ENCODE assay signal across 11 cellular contexts in genomic region chr3:183560607-183561006, GRCh38. TPM values are rescaled to one million over a fixed set of nuclear protein-coding genes. Genes with fewer than 3 reads are reported as not detected.
DNase-seq lines count a peak whose midpoint lies in the region; ATAC-seq, FAIRE-seq and TF ChIP-seq lines count a peak whose summit lies in the region.
"Had no signal": no experiment of that assay in that cellular context is flagged by ENCODE, and none has a peak within 500 bp of the region (broad histone marks: within the 10 kb centered on the region; RNA-seq: fewer than 3 reads in every experiment).

No MANE protein-coding gene starts in this region.

- no peak overlapping the region for H3K4me3 ChIP-seq in tibial artery

- DNase-seq in DMS53 (lab: John Stamatoyannopoulos, UW) (peak; percentile 19), DMS53 treated with DMSO at 0.1 percent for 48 hours (lab: John Stamatoyannopoulos, UW; ENCODE audit: unreplicated experiment) (no peak), HPDE6-E6E7 (ENCODE audit: extremely low spot score) (peak; percentile 27), WTC11 (ENCODE audit: low spot score) (no peak), memory B cell (ENCODE audit: low spot score in 2 of 2) (peak in 1 of 2 donors; percentile 44), T1000 (lab: John Stamatoyannopoulos, UW) (no peak), tibial artery (no peak), H54 (ENCODE audit: insufficient read length, low spot score) (no peak)
- DNase-seq: activated naive CD4-positive, alpha-beta T cell treated with Interleukin-2 at 50 U/mL for 16 hours; NCI-H524 treated with DMSO at 0.1 percent for 48 hours had no signal

- TF ChIP-seq CTCF in WTC11 (IDR thresholded peaks at IDR 0.05), result no peak
- TF ChIP-seq CTCF in tibial artery (IDR thresholded peaks at IDR 0.05), result no peak

- H3K27me3 ChIP-seq in tibial artery, result no peaks in the 10 kb centered on the region

- H3K36me3 Mint-ChIP-seq in WTC11 (no peaks in the 10 kb centered on the region), memory B cell (no peaks in the 10 kb centered on the region)

- H3K4me3 Mint-ChIP-seq in WTC11 (no peak overlapping the region), memory B cell (no peak overlapping the region)

- no peaks in the 10 kb centered on the region for H3K27me3 Mint-ChIP-seq in WTC11 (ENCODE audit: low read depth)
- no peaks in the 10 kb centered on the region for H3K27me3 Mint-ChIP-seq in memory B cell

- H3K4me1 ChIP-seq in tibial artery, result no peaks in the 10 kb centered on the region

- H3K36me3 ChIP-seq in tibial artery, result no peaks in the 10 kb centered on the region

- H3K27ac Mint-ChIP-seq in WTC11 (no peak overlapping the region), memory B cell (no peak overlapping the region)

- ATAC-seq in WTC11 (peak; percentile 70), memory B cell (ENCODE audit: low read depth) (peak; percentile 62)

- CTCF ChIA-PET in WTC11 (lab: Charles Lee), result interaction anchor here (0.6 to 1.6 kb wide), 17 partner anchors 12 to 376 kb away, joined by 3 to 14 read pairs (median 4); no protein-coding TSS in a partner anchor

- no peaks in the 10 kb centered on the region for H3K9me3 ChIP-seq in tibial artery

- POLR2A ChIA-PET in WTC11 (lab: Charles Lee), result no interaction called here

- TF ChIP-seq POLR2A in H54 (IDR thresholded peaks at IDR 0.05; ENCODE audit: low read depth, low read length), result no peak

- no peak for FAIRE-seq in H54 (lab: Jason Lieb, UNC)

- H3K27ac ChIP-seq in tibial artery, result no peak overlapping the region
- H3K27ac ChIP-seq: 22Rv1 had no signal

- H3K4me1 Mint-ChIP-seq in WTC11 (peaks cover 14% of the 10 kb centered on the region), memory B cell (peaks cover 17% of the 10 kb centered on the region)

- intact Hi-C loops in tibial artery (cut with DNase I; ENCODE audit: low total_unique reads), result no loop called here

- no peaks in the 10 kb centered on the region for H3K9me3 Mint-ChIP-seq in WTC11
- no peaks in the 10 kb centered on the region for H3K9me3 Mint-ChIP-seq in memory B cell

TF ChIP-seq in WTC11, 78 proteins besides CTCF, POLR2A, EP300 and RAD21:
- TF ChIP-seq OVOL2 (CRISPR knock-in tag; IDR thresholded peaks at IDR 0.05; ENCODE audit: borderline replicate concordance) (no peak), NR1H2 (CRISPR knock-in tag; IDR thresholded peaks at IDR 0.05) (no peak), ZNF423 (CRISPR knock-in tag; IDR thresholded peaks at IDR 0.05) (no peak), IRF2 (CRISPR knock-in tag; IDR thresholded peaks at IDR 0.05; ENCODE audit: borderline replicate concordance, low read depth) (no peak), ETV6 (CRISPR knock-in tag; IDR thresholded peaks at IDR 0.05) (no peak), MLX (CRISPR knock-in tag; IDR thresholded peaks at IDR 0.05) (no peak), JUN (CRISPR knock-in tag; IDR thresholded peaks at IDR 0.05) (no peak), NFATC4 (CRISPR knock-in tag; IDR thresholded peaks at IDR 0.05) (no peak), TP53 (CRISPR knock-in tag; IDR thresholded peaks at IDR 0.05) (no peak), ZNF219 (CRISPR knock-in tag; IDR thresholded peaks at IDR 0.05; ENCODE audit: borderline replicate concordance) (no peak)
- TF ChIP-seq, protein P1, sequence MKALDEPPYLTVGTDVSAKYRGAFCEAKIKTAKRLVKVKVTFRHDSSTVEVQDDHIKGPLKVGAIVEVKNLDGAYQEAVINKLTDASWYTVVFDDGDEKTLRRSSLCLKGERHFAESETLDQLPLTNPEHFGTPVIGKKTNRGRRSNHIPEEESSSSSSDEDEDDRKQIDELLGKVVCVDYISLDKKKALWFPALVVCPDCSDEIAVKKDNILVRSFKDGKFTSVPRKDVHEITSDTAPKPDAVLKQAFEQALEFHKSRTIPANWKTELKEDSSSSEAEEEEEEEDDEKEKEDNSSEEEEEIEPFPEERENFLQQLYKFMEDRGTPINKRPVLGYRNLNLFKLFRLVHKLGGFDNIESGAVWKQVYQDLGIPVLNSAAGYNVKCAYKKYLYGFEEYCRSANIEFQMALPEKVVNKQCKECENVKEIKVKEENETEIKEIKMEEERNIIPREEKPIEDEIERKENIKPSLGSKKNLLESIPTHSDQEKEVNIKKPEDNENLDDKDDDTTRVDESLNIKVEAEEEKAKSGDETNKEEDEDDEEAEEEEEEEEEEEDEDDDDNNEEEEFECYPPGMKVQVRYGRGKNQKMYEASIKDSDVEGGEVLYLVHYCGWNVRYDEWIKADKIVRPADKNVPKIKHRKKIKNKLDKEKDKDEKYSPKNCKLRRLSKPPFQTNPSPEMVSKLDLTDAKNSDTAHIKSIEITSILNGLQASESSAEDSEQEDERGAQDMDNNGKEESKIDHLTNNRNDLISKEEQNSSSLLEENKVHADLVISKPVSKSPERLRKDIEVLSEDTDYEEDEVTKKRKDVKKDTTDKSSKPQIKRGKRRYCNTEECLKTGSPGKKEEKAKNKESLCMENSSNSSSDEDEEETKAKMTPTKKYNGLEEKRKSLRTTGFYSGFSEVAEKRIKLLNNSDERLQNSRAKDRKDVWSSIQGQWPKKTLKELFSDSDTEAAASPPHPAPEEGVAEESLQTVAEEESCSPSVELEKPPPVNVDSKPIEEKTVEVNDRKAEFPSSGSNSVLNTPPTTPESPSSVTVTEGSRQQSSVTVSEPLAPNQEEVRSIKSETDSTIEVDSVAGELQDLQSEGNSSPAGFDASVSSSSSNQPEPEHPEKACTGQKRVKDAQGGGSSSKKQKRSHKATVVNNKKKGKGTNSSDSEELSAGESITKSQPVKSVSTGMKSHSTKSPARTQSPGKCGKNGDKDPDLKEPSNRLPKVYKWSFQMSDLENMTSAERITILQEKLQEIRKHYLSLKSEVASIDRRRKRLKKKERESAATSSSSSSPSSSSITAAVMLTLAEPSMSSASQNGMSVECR (CRISPR knock-in tag; IDR thresholded peaks at IDR 0.05; ENCODE audit: borderline replicate concordance), result no peak
TF ChIP-seq in WTC11: peak in this region for 0.

RNA-seq across cellular contexts. Expression of gene KLHL6, which starts 5.1 kb away (rescaled TPM):
- total RNA-seq in WTC11 (2021), result 0.11 to 0.23 TPM (median 0.18 TPM) in 3 replicates

Comparison
In these comparisons a context has a peak if more than half of its experiments do, and no peak if none do; other contexts are left out.
1. DNase-seq: peak in DMS53 (single experiment) and HPDE6-E6E7 (single experiment); none in DMS53 treated with DMSO at 0.1 percent for 48 hours (single experiment), WTC11 (single experiment), T1000 (single experiment), tibial artery (0 of 2) and H54 (single experiment).